Comparison of ENCODE assay signal across 25 cellular contexts in genomic region chr17:76410328-76410965, GRCh38. TPM values are rescaled to one million over a fixed set of nuclear protein-coding genes. Genes with fewer than 3 reads are reported as not detected.
DNase-seq lines count a peak whose midpoint lies in the region; ATAC-seq and TF ChIP-seq lines count a peak whose summit lies in the region.
"Had no signal": no experiment of that assay in that cellular context is flagged by ENCODE, and none has a peak within 500 bp of the region (broad histone marks: within the 10 kb centered on the region; RNA-seq: fewer than 3 reads in every experiment).

No MANE protein-coding gene starts in this region.

- DNase-seq in activated naive CD4-positive, alpha-beta T cell treated with anti-CD3 and anti-CD28 coated beads, Interleukin-2, amount 10 ng/mL, durations not matched to agents 7 days and 5 days = peak; percentile 17
- DNase-seq in activated naive CD4-positive, alpha-beta T cell treated with Interleukin-2 at 50 U/mL for 16 hours = no peak
- peak; percentile 35 for DNase-seq in osteoblast (ENCODE audit: insufficient read length, low spot score, missing footprints)
- no peak for DNase-seq in RWPE1 (ENCODE audit: low spot score)
- no peak for DNase-seq in stimulated activated naive CD4-positive, alpha-beta T cell (lab: John Stamatoyannopoulos, UW)
- DNase-seq: AML-193; CD4-positive, alpha-beta T cell; DMS53; EL; GDM1; GOT3; KBM-7; NCI-H2029; NCI-H446; NCI-H524 treated with DMSO at 0.1 percent for 48 hours; NCI-H774 had no signal

- H3K27me3 Mint-ChIP-seq in activated naive CD4-positive, alpha-beta T cell treated with anti-CD3 and anti-CD28 coated beads, Interleukin-2, amount 10 ng/mL, durations not matched to agents 7 days and 5 days = no peaks in the 10 kb centered on the region
- H3K27me3 Mint-ChIP-seq: CD4-positive, alpha-beta T cell had no signal

- no peaks in the 10 kb centered on the region for H3K9me3 ChIP-seq in HEK293 (ENCODE audit: control insufficient read depth, insufficient read depth, low read depth, low read length)
- no peaks in the 10 kb centered on the region for H3K9me3 ChIP-seq in osteoblast (ENCODE audit: low read depth, low read length)
- H3K9me3 ChIP-seq: A549; BLaER1 treated with 17β-estradiol and CSF1 and Interleukin-3, amounts not matched to agents 10 nM and 100 nM; HAP-1; SJSA1 had no signal

- peaks cover 6% of the 10 kb centered on the region for H3K4me1 Mint-ChIP-seq in activated naive CD4-positive, alpha-beta T cell treated with anti-CD3 and anti-CD28 coated beads, Interleukin-2, amount 10 ng/mL, durations not matched to agents 7 days and 5 days

- H3K4me3 ChIP-seq in HEK293 (ENCODE audit: low read depth, low read length) = no peak overlapping the region
- no peak overlapping the region for H3K4me3 ChIP-seq in osteoblast (ENCODE audit: insufficient read depth, low read length)
- H3K4me3 ChIP-seq: A549; BLaER1 treated with 17β-estradiol and CSF1 and Interleukin-3, amounts not matched to agents 10 nM and 100 nM; GM12878; HAP-1; SJSA1 had no signal

- H3K79me2 ChIP-seq in osteoblast (ENCODE audit: insufficient read depth, low read length) = peaks cover 73% of the 10 kb centered on the region

- peaks cover 73% of the 10 kb centered on the region for H4K20me1 ChIP-seq in osteoblast (ENCODE audit: insufficient read depth, low read length)

- H3K36me3 ChIP-seq in HEK293 (ENCODE audit: control insufficient read depth in 2 of 2, insufficient read depth in 1 of 2, low read length in 2 of 2) = peaks cover 0 to 39% of the 10 kb centered on the region in 2 experiments; a peak in 2 of 3 replicates
- H3K36me3 ChIP-seq in osteoblast (ENCODE audit: insufficient read depth, low read length) = peaks cover 2% of the 10 kb centered on the region

- no peaks in the 10 kb centered on the region for H3K9me3 Mint-ChIP-seq in activated naive CD4-positive, alpha-beta T cell treated with anti-CD3 and anti-CD28 coated beads, Interleukin-2, amount 10 ng/mL, durations not matched to agents 7 days and 5 days
- H3K9me3 Mint-ChIP-seq: CD4-positive, alpha-beta T cell had no signal

- ATAC-seq in GM18858 (IDR thresholded peaks at IDR 0.05; ENCODE audit: unreplicated experiment) = no peak
- ATAC-seq: GM12878 had no signal

- no peaks in the 10 kb centered on the region for H3K27me3 ChIP-seq in osteoblast (ENCODE audit: insufficient read depth, low read length)
- H3K27me3 ChIP-seq: BLaER1 treated with 17β-estradiol and CSF1 and Interleukin-3, amounts not matched to agents 10 nM and 100 nM; SJSA1 had no signal

- no peak overlapping the region for H3K27ac ChIP-seq in HEK293 (ENCODE audit: extremely low read depth, low read depth, low read length)
- H3K27ac ChIP-seq in osteoblast (ENCODE audit: low read depth, low read length) = no peak overlapping the region
- H3K27ac ChIP-seq in RWPE1 = no peak overlapping the region
- H3K27ac ChIP-seq: A549; BLaER1 treated with 17β-estradiol and CSF1 and Interleukin-3, amounts not matched to agents 10 nM and 100 nM; SJSA1 had no signal

- H3K4me2 ChIP-seq in osteoblast (ENCODE audit: insufficient read depth, low read length) = no peak overlapping the region
- H3K4me2 ChIP-seq: A549; BLaER1 treated with 17β-estradiol and CSF1 and Interleukin-3, amounts not matched to agents 10 nM and 100 nM had no signal

- POLR2A ChIA-PET in HEK293 (lab: Yijun Ruan, JAX) (no interaction called here), RWPE1 (lab: Yijun Ruan, JAX; ENCODE audit: low non-redundant PET) (no interaction called here)

- no peak overlapping the region for H2AFZ ChIP-seq in osteoblast (ENCODE audit: low read length)

- H3K4me3 Mint-ChIP-seq in activated naive CD4-positive, alpha-beta T cell treated with anti-CD3 and anti-CD28 coated beads, Interleukin-2, amount 10 ng/mL, durations not matched to agents 7 days and 5 days = no peak overlapping the region
- H3K4me3 Mint-ChIP-seq: CD4-positive, alpha-beta T cell had no signal

- peaks cover 2% of the 10 kb centered on the region for H3K36me3 Mint-ChIP-seq in activated naive CD4-positive, alpha-beta T cell treated with anti-CD3 and anti-CD28 coated beads, Interleukin-2, amount 10 ng/mL, durations not matched to agents 7 days and 5 days

- CTCF ChIA-PET in activated naive CD4-positive, alpha-beta T cell treated with anti-CD3 and anti-CD28 coated beads, Interleukin-2, amount 10 ng/mL, durations not matched to agents 7 days and 5 days (lab: Charles Lee) = interaction anchor here (0.8 to 2.4 kb wide), 5 partner anchors 13 to 100 kb away, joined by 3 to 13 read pairs (median 7); no protein-coding TSS in a partner anchor
- CTCF ChIA-PET in HEK293 (lab: Yijun Ruan, JAX) (interaction anchor here (0.6 to 8.5 kb wide), 9 partner anchors 14 to 1664 kb away, joined by 3 to 90 read pairs (median 3); no protein-coding TSS in a partner anchor), RWPE1 (lab: Yijun Ruan, JAX) (interaction anchor here (1.2 to 1.7 kb wide), 4 partner anchors 13 to 48 kb away, joined by 3 to 5 read pairs (median 4); no protein-coding TSS in a partner anchor)

- H3K4me1 ChIP-seq in HEK293 (ENCODE audit: control insufficient read depth, insufficient read depth, low read length) (peaks cover 26% of the 10 kb centered on the region), osteoblast (ENCODE audit: insufficient read depth, low read length) (peaks cover 16% of the 10 kb centered on the region)
- H3K4me1 ChIP-seq: A549, HAP-1, SJSA1 had no signal

- no peak overlapping the region for H3K27ac Mint-ChIP-seq in activated naive CD4-positive, alpha-beta T cell treated with anti-CD3 and anti-CD28 coated beads, Interleukin-2, amount 10 ng/mL, durations not matched to agents 7 days and 5 days
- H3K27ac Mint-ChIP-seq: CD4-positive, alpha-beta T cell had no signal

- no peak for TF ChIP-seq CTCF in HEK293 (tag by site-specific recombination; IDR thresholded peaks at IDR 0.05)
- TF ChIP-seq CTCF in osteoblast (IDR thresholded peaks at IDR 0.05; ENCODE audit: extremely low read depth, low read depth, low read length) = no peak
- TF ChIP-seq CTCF in RWPE1 (conservative IDR thresholded peaks at IDR 0.05; ENCODE audit: low read depth) = no peak

TF ChIP-seq in HEK293, 187 proteins besides CTCF, POLR2A, EP300 and RAD21:
- TF ChIP-seq GLIS2 (tag by site-specific recombination; IDR thresholded peaks at IDR 0.05) = 0 out of 2 replicates have a peak, but pooled peaks have one; percentile 13
- TF ChIP-seq AEBP2 (tag by site-specific recombination; IDR thresholded peaks at IDR 0.05; ENCODE audit: borderline replicate concordance) = no peak
- 0 out of 2 replicates have a peak, but pooled peaks have one; percentile 11 for TF ChIP-seq HIC1 (tag by site-specific recombination; IDR thresholded peaks at IDR 0.05)

RNA-seq across cellular contexts. Expression of gene SPHK1, which starts 26.0 kb away (rescaled TPM):
- 112 and 142 TPM in 2 replicates for total RNA-seq in osteoblast

RNA-seq across cellular contexts. Expression of gene UBE2O, which starts 42.5 kb away (rescaled TPM):
- total RNA-seq in osteoblast = 17.7 and 19.5 TPM in 2 replicates

RNA-seq across cellular contexts. Expression of gene PRPSAP1, which starts 56.7 kb away (rescaled TPM):
- 79.6 and 82.2 TPM in 2 replicates for total RNA-seq in osteoblast

RNA-seq across cellular contexts. Expression of gene AANAT, which starts 57.0 kb away (rescaled TPM):
- total RNA-seq in osteoblast = not detected in 2 replicates
- total RNA-seq: LHCN-M2, MCF 10A, SJSA1 had no signal

Comparison
In these comparisons a context has a peak if more than half of its experiments do, and no peak if none do; other contexts are left out.
1. DNase-seq: peak in activated naive CD4-positive, alpha-beta T cell treated with anti-CD3 and anti-CD28 coated beads, Interleukin-2, amount 10 ng/mL, durations not matched to agents 7 days and 5 days (single experiment) and osteoblast (single experiment); none in activated naive CD4-positive, alpha-beta T cell treated with Interleukin-2 at 50 U/mL for 16 hours (single experiment), RWPE1 (single experiment) and stimulated activated naive CD4-positive, alpha-beta T cell (0 of 6).